ENCODE assay signal across 25 cellular contexts in the genomic region with DNA sequence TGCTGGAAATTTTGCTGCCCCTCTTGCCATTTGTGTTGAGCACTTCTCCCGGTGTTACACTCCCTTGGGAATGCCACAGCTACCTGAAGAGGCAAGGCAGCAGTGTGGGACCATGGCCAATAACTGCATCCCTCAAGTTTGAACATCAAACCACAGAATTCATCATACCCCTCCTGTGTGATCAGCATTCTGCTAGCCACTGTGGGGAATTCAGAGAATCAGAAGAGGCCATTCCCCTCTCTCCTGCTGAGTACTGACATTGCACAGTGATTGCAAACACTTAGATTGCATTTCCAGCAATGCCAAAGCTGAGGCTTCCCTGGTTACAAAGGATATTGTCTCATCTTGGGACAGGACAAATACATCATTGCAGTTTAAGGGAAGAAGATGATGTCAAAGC. TPM values are rescaled to one million over a fixed set of nuclear protein-coding genes. Genes with fewer than 3 reads are reported as not detected.
"Had no signal": no experiment of that assay in that cellular context is flagged by ENCODE, and none has a peak within 500 bp of the region (broad histone marks: within the 10 kb centered on the region; RNA-seq: fewer than 3 reads in every experiment).

No MANE protein-coding gene starts in this region.

- H3K27me3 Mint-ChIP-seq: dendritic cell treated with granulocyte-macrophage colony-stimulating factor and Interleukin-4, amounts not matched to agents 40 ng/mL and 50 ng/mL, for 4 days; memory B cell had no signal

- H3K27ac ChIP-seq: esophagus squamous epithelium, hepatocyte, right atrium auricular region, sigmoid colon, suprapubic skin, thyroid gland had no signal

- DNase-seq: esophagus squamous epithelium; foreskin fibroblast; head of caudate nucleus; natural killer cell; posterior cingulate gyrus; sigmoid colon; small intestine; stimulated activated CD4-positive, alpha-beta T cell treated with anti-CD3 and anti-CD28 coated beads, Interleukin-12 subunit alpha, Interleukin-12 subunit beta, amount 100 ng/mL, for 4 hours; stimulated activated naive CD4-positive, alpha-beta T cell treated with Interleukin-2 at 50 U/mL for 16 hours; thyroid gland had no signal

- H3K4me3 Mint-ChIP-seq: dendritic cell treated with granulocyte-macrophage colony-stimulating factor and Interleukin-4, amounts not matched to agents 40 ng/mL and 50 ng/mL, for 4 days; memory B cell; mesothelial cell of epicardium; natural killer cell; neural crest cell; type B pancreatic cell had no signal

- H3K27ac Mint-ChIP-seq: dendritic cell treated with granulocyte-macrophage colony-stimulating factor and Interleukin-4, amounts not matched to agents 40 ng/mL and 50 ng/mL, for 4 days; memory B cell; mesothelial cell of epicardium; natural killer cell; type B pancreatic cell had no signal

- H3K4me1 ChIP-seq: esophagus squamous epithelium, right atrium auricular region, sigmoid colon, thyroid gland had no signal

- ATAC-seq: natural killer cell had no signal

- H3K9me3 Mint-ChIP-seq: dendritic cell treated with granulocyte-macrophage colony-stimulating factor and Interleukin-4, amounts not matched to agents 40 ng/mL and 50 ng/mL, for 4 days; neural crest cell had no signal

- H3K79me2 ChIP-seq: hepatocyte had no signal

- H3K4me3 ChIP-seq: esophagus squamous epithelium, hepatocyte, right atrium auricular region, sigmoid colon, suprapubic skin, thyroid gland had no signal

- H3K36me3 Mint-ChIP-seq: memory B cell, mesothelial cell of epicardium, natural killer cell, type B pancreatic cell had no signal

- H3K27me3 ChIP-seq: esophagus squamous epithelium, hepatocyte, right atrium auricular region, sigmoid colon, suprapubic skin, thyroid gland had no signal

- H3K36me3 ChIP-seq: esophagus squamous epithelium, right atrium auricular region, sigmoid colon, suprapubic skin, thyroid gland had no signal

- H3K4me2 ChIP-seq: hepatocyte had no signal

- H2AFZ ChIP-seq: hepatocyte had no signal

RNA-seq across cellular contexts. Expression of gene CCDC172, which starts 12.2 kb away (rescaled TPM):
- total RNA-seq: epithelial cell of proximal tubule, esophagus squamous epithelium, hepatocyte, kidney epithelial cell, lower leg skin, mesothelial cell of epicardium, mucosa of gallbladder, myocyte, natural killer cell, neural crest cell, osteocyte, pulmonary artery endothelial cell, right atrium auricular region, sigmoid colon, suprapubic skin, thyroid gland had no signal
- polyA plus RNA-seq: hepatocyte, sigmoid colon, small intestine had no signal

RNA-seq across cellular contexts. Expression of gene GFRA1, which starts 39.1 kb away (rescaled TPM):
- total RNA-seq: natural killer cell had no signal
